ENCODE assay signal across 9 cellular contexts in genomic region chr1:6485937-6486250, GRCh38. TPM values are rescaled to one million over a fixed set of nuclear protein-coding genes. Genes with fewer than 3 reads are reported as not detected.
DNase-seq lines count a peak whose midpoint lies in the region; ATAC-seq and TF ChIP-seq lines count a peak whose summit lies in the region.
"Had no signal": no experiment of that assay in that cellular context is flagged by ENCODE, and none has a peak within 500 bp of the region (broad histone marks: within the 10 kb centered on the region; RNA-seq: fewer than 3 reads in every experiment).

No MANE protein-coding gene starts in this region.

- H4K91ac ChIP-seq in neuronal stem cell (ENCODE audit: low read depth, low read length, poor library complexity) = no peak overlapping the region

- no CpG with 5 or more reads among the region's 8 CpGs for WGBS in neuronal stem cell (ENCODE audit: extremely low coverage in 2 of 2, insufficient read length in 2 of 2, insufficient replicate concordance in 1 of 2), 2 donors

- CTCF ChIA-PET in BJ (lab: Yijun Ruan, JAX) (interaction anchor here (0.6 to 8.1 kb wide), 19 partner anchors 8 to 1609 kb away, joined by 3 to 124 read pairs (median 3); no protein-coding TSS in a partner anchor), PC-3 (lab: Charles Lee) (interaction anchor here (0.7 to 1.2 kb wide), 3 partner anchors 14 to 48 kb away, joined by 4 to 6 read pairs (median 4); no protein-coding TSS in a partner anchor)

- peak overlapping the region; percentile 83 for H2BK120ac ChIP-seq in neuronal stem cell (ENCODE audit: low read depth, low read length)

- no peak overlapping the region for H2BK5ac ChIP-seq in neuronal stem cell (ENCODE audit: low read length)

- H3K9me3 ChIP-seq in PC-3 (ENCODE audit: low read length) (no peaks in the 10 kb centered on the region), neuronal stem cell (replicated peaks in 1 of 2; ENCODE audit: control insufficient read depth in 2 of 2, insufficient read depth in 1 of 2, low read depth in 1 of 2, low read length in 2 of 2) (no peaks in the 10 kb centered on the region)
- H3K9me3 ChIP-seq: testis had no signal

- H3K18ac ChIP-seq in neuronal stem cell (ENCODE audit: low read length) = peak overlapping the region; percentile 93

- H3K36me3 ChIP-seq in BJ (ENCODE audit: control insufficient read depth, insufficient read depth, low read length) (no peaks in the 10 kb centered on the region), PC-3 (ENCODE audit: low read depth, low read length) (no peaks in the 10 kb centered on the region), neuronal stem cell (replicated peaks in 1 of 2; ENCODE audit: control insufficient read depth in 2 of 2, insufficient read depth in 2 of 2, low read length in 2 of 2) (peaks cover 0 to 6% of the 10 kb centered on the region in 2 donors)

- peak; percentile 0; the same call in 1 of the 2 replicates for ATAC-seq in PC-3

- H3K4me3 ChIP-seq in BJ (ENCODE audit: low read depth, low read length) = peak overlapping the region; percentile 56
- H3K4me3 ChIP-seq in PC-3 (ENCODE audit: low read length) = peak overlapping the region; percentile 70
- peak overlapping the region; percentile 41 for H3K4me3 ChIP-seq in epithelial cell of proximal tubule (ENCODE audit: low read depth, low read length)
- peak overlapping the region; percentile 62 to 71 for H3K4me3 ChIP-seq in neuronal stem cell (ENCODE audit: low read length in 2 of 2)

- no peak overlapping the region for H3K27ac ChIP-seq in PC-3 (ENCODE audit: low read length)
- no peak overlapping the region for H3K27ac ChIP-seq in neuronal stem cell (replicated peaks; ENCODE audit: low read length)

- H2AK5ac ChIP-seq in neuronal stem cell (ENCODE audit: low read depth, low read length) = peak overlapping the region; percentile 88

- peak overlapping the region; percentile 49 for H2BK12ac ChIP-seq in neuronal stem cell (ENCODE audit: low read length)

- BruUV-seq in PC-3 (replicated peaks; lab: Mats Ljungman, UMichigan) = no TSS peak

- TF ChIP-seq CTCF in BJ (IDR thresholded peaks at IDR 0.05; ENCODE audit: insufficient read depth, low read depth, low read length) (0 out of 2 replicates have a peak, but pooled peaks have one; percentile 32), PC-3 (conservative IDR thresholded peaks at IDR 0.05; ENCODE audit: low read depth, low read length) (no peak), epithelial cell of proximal tubule (conservative IDR thresholded peaks at IDR 0.05; ENCODE audit: low read depth, low read length) (no peak)

- peaks cover 44% of the 10 kb centered on the region for H3K79me2 ChIP-seq in PC-3 (ENCODE audit: low read length)

- H3K9ac ChIP-seq in PC-3 (ENCODE audit: low read length) = peak overlapping the region; percentile 33; the same call in 1 of the 2 replicates
- H3K9ac ChIP-seq in neuronal stem cell (ENCODE audit: low read depth, low read length, poor library complexity) = peak overlapping the region; percentile 74

- peak overlapping the region; percentile 8 for H3K4ac ChIP-seq in neuronal stem cell (ENCODE audit: low read length)

- peaks cover 2% of the 10 kb centered on the region for H3K79me1 ChIP-seq in neuronal stem cell (ENCODE audit: low read depth, low read length)

- H3K4me2 ChIP-seq in PC-3 (ENCODE audit: low read length) (peak overlapping the region; percentile 82), neuronal stem cell (ENCODE audit: insufficient read depth, low read length, poor library complexity, severe bottlenecking) (peak overlapping the region; percentile 95)

- H3K27me3 ChIP-seq in BJ (ENCODE audit: control insufficient read depth, insufficient read depth, low read length) = no peaks in the 10 kb centered on the region
- H3K27me3 ChIP-seq in PC-3 (ENCODE audit: low read length) = no peaks in the 10 kb centered on the region
- H3K27me3 ChIP-seq in neuronal stem cell (ENCODE audit: control insufficient read depth in 3 of 3, insufficient read depth in 3 of 3, low read depth in 1 of 3, low read length in 3 of 3) = no peaks in the 10 kb centered on the region
- H3K27me3 ChIP-seq: testis had no signal

- peak overlapping the region; percentile 75 for H3K23ac ChIP-seq in neuronal stem cell (ENCODE audit: low read depth, low read length, poor library complexity)

- no peaks in the 10 kb centered on the region for H4K20me1 ChIP-seq in PC-3 (ENCODE audit: low read length)

- intact Hi-C loops in PC-3 (cut with micrococcal nuclease) = loop anchor here (1.0 to 5.0 kb wide), 4 partner anchors 37 to 160 kb away; partner anchors contain the start of gene NOL9
- intact Hi-C loops in posterior vena cava (cut with DNase I) = loop anchor here (10.0 kb wide), 1 partner anchor 159 kb away; no protein-coding TSS in a partner anchor

- peak overlapping the region; percentile 68 for H2BK15ac ChIP-seq in neuronal stem cell (ENCODE audit: low read length)

- peak overlapping the region; percentile 64 for H3K14ac ChIP-seq in neuronal stem cell (ENCODE audit: low read length)

- POLR2A ChIA-PET in BJ (lab: Charles Lee) (no interaction called here), PC-3 (lab: Charles Lee; ENCODE audit: unreplicated experiment) (no interaction called here)

- no peak for DNase-seq in BJ (ENCODE audit: low read depth)
- DNase-seq in PC-3 = no peak
- no peak for DNase-seq in epithelial cell of proximal tubule (ENCODE audit: low read depth)
- DNase-seq in neuronal stem cell (ENCODE audit: low spot score) = no peak
- DNase-seq in SKM-1 (lab: John Stamatoyannopoulos, UW; ENCODE audit: unreplicated experiment) = no peak
- DNase-seq in occipital lobe (lab: John Stamatoyannopoulos, UW) = no peak
- DNase-seq in posterior vena cava (ENCODE audit: low spot score) = no peak
- DNase-seq in MV-4-11 (lab: John Stamatoyannopoulos, UW) = no peak

- no peak overlapping the region for H4K8ac ChIP-seq in neuronal stem cell (ENCODE audit: low read depth, low read length)

- H3K9me2 ChIP-seq in PC-3 (replicated peaks; ENCODE audit: low read length) = no peaks in the 10 kb centered on the region

- peak overlapping the region; percentile 15 for H2AFZ ChIP-seq in PC-3 (ENCODE audit: low read length)
- peak overlapping the region; percentile 93 for H2AFZ ChIP-seq in neuronal stem cell (ENCODE audit: low read length)

- H3F3A ChIP-seq in PC-3 (ENCODE audit: low read length, unreplicated experiment) = peaks cover 2% of the 10 kb centered on the region

- peaks cover 26% of the 10 kb centered on the region for H3K4me1 ChIP-seq in PC-3 (ENCODE audit: insufficient read depth, low read length)
- peaks cover 13 to 22% of the 10 kb centered on the region in 2 donors for H3K4me1 ChIP-seq in neuronal stem cell (ENCODE audit: control insufficient read depth in 2 of 2, insufficient read depth in 1 of 2, low read depth in 1 of 2, low read length in 2 of 2)

RNA-seq across cellular contexts. Expression of gene PLEKHG5, which starts 5.6 kb away (rescaled TPM):
- 3.2 and 4.3 TPM in 2 replicates for polyA plus RNA-seq in BJ (2011; rRNA removed)
- polyA minus RNA-seq in BJ (2011; rRNA and poly(A)+ RNA removed) = 2.5 and 3.6 TPM in 2 replicates
- total RNA-seq in PC-3 (2014; rRNA removed) = 42.8 and 66.1 TPM in 2 replicates
- total RNA-seq in epithelial cell of proximal tubule = 17.4 and 23.3 TPM in 2 replicates
- polyA plus RNA-seq in neuronal stem cell (2013, experiment 1 of 2) = 18.8 TPM
- polyA plus RNA-seq in neuronal stem cell (2013, experiment 2 of 2) = 18.8 TPM
- total RNA-seq in occipital lobe = 25.6 TPM
- 10 to 100 TPM in 1 of 2 donors, 1 to 10 TPM in 1; 8.9 to 13.0 TPM for total RNA-seq in posterior vena cava

RNA-seq across cellular contexts. Expression of gene TNFRSF25, which starts 19.9 kb away (rescaled TPM):
- polyA plus RNA-seq in BJ (2011; rRNA removed) = 2.3 and 3.3 TPM in 2 replicates
- polyA minus RNA-seq in BJ (2011; rRNA and poly(A)+ RNA removed) = 0.85 and 0.93 TPM in 2 replicates
- total RNA-seq in PC-3 (2014; rRNA removed) = 42.5 and 60.1 TPM in 2 replicates
- 9.6 and 30.4 TPM in 2 replicates for total RNA-seq in epithelial cell of proximal tubule
- polyA plus RNA-seq in neuronal stem cell (2013, experiment 1 of 2) = 14.5 TPM
- polyA plus RNA-seq in neuronal stem cell (2013, experiment 2 of 2) = 14.1 TPM
- 9.5 TPM for total RNA-seq in occipital lobe
- total RNA-seq in posterior vena cava = 1 to 10 TPM; 7.0 to 9.2 TPM
